1 cellular context compared by ENCODE assay signal in the genomic region with DNA sequence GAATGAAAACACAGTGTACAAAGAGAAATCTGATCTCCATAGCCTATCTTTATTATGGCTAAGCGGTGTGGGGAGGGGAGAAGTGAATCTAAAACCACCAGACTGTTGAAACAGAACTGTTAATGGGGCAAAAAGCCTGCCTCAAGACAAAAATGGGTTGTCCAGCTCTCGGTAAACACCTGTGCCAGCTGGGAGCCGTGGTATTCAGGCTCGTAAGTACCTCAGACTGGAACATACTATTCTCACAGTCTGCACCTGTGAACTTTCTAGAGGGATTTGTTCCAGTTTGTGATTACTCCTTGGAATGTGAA.
TF ChIP-seq lines count a peak whose summit lies in the region.

No MANE protein-coding gene starts in this region.

TF ChIP-seq in GM23338, 12 proteins besides CTCF, POLR2A, EP300 and RAD21 (continued from another document):
- TF ChIP-seq, protein P1, sequence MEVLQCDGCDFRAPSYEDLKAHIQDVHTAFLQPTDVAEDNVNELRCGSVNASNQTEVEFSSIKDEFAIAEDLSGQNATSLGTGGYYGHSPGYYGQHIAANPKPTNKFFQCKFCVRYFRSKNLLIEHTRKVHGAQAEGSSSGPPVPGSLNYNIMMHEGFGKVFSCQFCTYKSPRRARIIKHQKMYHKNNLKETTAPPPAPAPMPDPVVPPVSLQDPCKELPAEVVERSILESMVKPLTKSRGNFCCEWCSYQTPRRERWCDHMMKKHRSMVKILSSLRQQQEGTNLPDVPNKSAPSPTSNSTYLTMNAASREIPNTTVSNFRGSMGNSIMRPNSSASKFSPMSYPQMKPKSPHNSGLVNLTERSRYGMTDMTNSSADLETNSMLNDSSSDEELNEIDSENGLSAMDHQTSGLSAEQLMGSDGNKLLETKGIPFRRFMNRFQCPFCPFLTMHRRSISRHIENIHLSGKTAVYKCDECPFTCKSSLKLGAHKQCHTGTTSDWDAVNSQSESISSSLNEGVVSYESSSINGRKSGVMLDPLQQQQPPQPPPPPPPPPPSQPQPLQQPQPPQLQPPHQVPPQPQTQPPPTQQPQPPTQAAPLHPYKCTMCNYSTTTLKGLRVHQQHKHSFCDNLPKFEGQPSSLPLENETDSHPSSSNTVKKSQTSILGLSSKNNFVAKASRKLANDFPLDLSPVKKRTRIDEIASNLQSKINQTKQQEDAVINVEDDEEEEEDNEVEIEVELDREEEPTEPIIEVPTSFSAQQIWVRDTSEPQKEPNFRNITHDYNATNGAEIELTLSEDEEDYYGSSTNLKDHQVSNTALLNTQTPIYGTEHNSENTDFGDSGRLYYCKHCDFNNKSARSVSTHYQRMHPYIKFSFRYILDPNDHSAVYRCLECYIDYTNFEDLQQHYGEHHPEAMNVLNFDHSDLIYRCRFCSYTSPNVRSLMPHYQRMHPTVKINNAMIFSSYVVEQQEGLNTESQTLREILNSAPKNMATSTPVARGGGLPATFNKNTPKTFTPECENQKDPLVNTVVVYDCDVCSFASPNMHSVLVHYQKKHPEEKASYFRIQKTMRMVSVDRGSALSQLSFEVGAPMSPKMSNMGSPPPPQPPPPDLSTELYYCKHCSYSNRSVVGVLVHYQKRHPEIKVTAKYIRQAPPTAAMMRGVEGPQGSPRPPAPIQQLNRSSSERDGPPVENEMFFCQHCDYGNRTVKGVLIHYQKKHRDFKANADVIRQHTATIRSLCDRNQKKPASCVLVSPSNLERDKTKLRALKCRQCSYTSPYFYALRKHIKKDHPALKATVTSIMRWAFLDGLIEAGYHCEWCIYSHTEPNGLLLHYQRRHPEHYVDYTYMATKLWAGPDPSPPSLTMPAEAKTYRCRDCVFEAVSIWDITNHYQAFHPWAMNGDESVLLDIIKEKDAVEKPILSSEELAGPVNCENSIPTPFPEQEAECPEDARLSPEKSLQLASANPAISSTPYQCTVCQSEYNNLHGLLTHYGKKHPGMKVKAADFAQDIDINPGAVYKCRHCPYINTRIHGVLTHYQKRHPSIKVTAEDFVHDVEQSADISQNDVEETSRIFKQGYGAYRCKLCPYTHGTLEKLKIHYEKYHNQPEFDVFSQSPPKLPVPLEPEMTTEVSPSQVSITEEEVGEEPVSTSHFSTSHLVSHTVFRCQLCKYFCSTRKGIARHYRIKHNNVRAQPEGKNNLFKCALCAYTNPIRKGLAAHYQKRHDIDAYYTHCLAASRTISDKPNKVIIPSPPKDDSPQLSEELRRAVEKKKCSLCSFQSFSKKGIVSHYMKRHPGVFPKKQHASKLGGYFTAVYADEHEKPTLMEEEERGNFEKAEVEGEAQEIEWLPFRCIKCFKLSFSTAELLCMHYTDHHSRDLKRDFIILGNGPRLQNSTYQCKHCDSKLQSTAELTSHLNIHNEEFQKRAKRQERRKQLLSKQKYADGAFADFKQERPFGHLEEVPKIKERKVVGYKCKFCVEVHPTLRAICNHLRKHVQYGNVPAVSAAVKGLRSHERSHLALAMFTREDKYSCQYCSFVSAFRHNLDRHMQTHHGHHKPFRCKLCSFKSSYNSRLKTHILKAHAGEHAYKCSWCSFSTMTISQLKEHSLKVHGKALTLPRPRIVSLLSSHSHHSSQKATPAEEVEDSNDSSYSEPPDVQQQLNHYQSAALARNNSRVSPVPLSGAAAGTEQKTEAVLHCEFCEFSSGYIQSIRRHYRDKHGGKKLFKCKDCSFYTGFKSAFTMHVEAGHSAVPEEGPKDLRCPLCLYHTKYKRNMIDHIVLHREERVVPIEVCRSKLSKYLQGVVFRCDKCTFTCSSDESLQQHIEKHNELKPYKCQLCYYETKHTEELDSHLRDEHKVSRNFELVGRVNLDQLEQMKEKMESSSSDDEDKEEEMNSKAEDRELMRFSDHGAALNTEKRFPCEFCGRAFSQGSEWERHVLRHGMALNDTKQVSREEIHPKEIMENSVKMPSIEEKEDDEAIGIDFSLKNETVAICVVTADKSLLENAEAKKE (CRISPR knock-in tag; IDR thresholded peaks at IDR 0.05), result no peak
- TF ChIP-seq ZNF114 (CRISPR knock-in tag; IDR thresholded peaks at IDR 0.05), result no peak
- no peak for TF ChIP-seq POLR2AphosphoS5 (IDR thresholded peaks at IDR 0.05; ENCODE audit: low read depth)
- TF ChIP-seq CREB1 (CRISPR knock-in tag; IDR thresholded peaks at IDR 0.05; ENCODE audit: low read depth), result no peak
- TF ChIP-seq EZH2phosphoT487 (IDR thresholded peaks at IDR 0.05; ENCODE audit: unreplicated experiment), result no peak
- TF ChIP-seq, protein P2, sequence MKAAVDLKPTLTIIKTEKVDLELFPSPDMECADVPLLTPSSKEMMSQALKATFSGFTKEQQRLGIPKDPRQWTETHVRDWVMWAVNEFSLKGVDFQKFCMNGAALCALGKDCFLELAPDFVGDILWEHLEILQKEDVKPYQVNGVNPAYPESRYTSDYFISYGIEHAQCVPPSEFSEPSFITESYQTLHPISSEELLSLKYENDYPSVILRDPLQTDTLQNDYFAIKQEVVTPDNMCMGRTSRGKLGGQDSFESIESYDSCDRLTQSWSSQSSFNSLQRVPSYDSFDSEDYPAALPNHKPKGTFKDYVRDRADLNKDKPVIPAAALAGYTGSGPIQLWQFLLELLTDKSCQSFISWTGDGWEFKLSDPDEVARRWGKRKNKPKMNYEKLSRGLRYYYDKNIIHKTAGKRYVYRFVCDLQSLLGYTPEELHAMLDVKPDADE (IDR thresholded peaks at IDR 0.05), result no peak
- TF ChIP-seq JUNB (IDR thresholded peaks at IDR 0.05; ENCODE audit: unreplicated experiment), result no peak
- TF ChIP-seq ZNF331 (CRISPR knock-in tag; IDR thresholded peaks at IDR 0.05; ENCODE audit: low read depth), result no peak
